Comparison of ENCODE assay signal across 19 cellular contexts in genomic region chr5:154300207-154300606, GRCh38.
DNase-seq lines count a peak whose midpoint lies in the region; ATAC-seq, FAIRE-seq and TF ChIP-seq lines count a peak whose summit lies in the region.
"Had no signal": no experiment of that assay in that cellular context is flagged by ENCODE, and none has a peak within 500 bp of the region (broad histone marks: within the 10 kb centered on the region; RNA-seq: fewer than 3 reads in every experiment).

No MANE protein-coding gene starts in this region.

- H3K9me3 Mint-ChIP-seq in activated CD8-positive, alpha-beta T cell treated with anti-CD3 and anti-CD28 coated beads, Interleukin-2, amount 10 ng/mL, durations not matched to agents 7 days and 5 days (ENCODE audit: insufficient read depth) = no peaks in the 10 kb centered on the region

- POLR2A ChIA-PET in GM10248 (lab: Yijun Ruan, JAX) = interaction anchor here (0.7 kb wide), 1 partner anchor 114 kb away, joined by 8 read pairs; no protein-coding TSS in a partner anchor
- POLR2A ChIA-PET in activated CD8-positive, alpha-beta T cell treated with anti-CD3 and anti-CD28 coated beads, Interleukin-2, amount 10 ng/mL, durations not matched to agents 7 days and 5 days (lab: Charles Lee) = no interaction called here

- no peak overlapping the region for H3K27ac Mint-ChIP-seq in activated CD8-positive, alpha-beta T cell treated with anti-CD3 and anti-CD28 coated beads, Interleukin-2, amount 10 ng/mL, durations not matched to agents 7 days and 5 days
- H3K27ac Mint-ChIP-seq: CD4-positive, alpha-beta memory T cell had no signal

- H3K4me1 Mint-ChIP-seq in activated CD8-positive, alpha-beta T cell treated with anti-CD3 and anti-CD28 coated beads, Interleukin-2, amount 10 ng/mL, durations not matched to agents 7 days and 5 days (ENCODE audit: low read depth) = peaks cover 4% of the 10 kb centered on the region
- H3K4me1 Mint-ChIP-seq: CD4-positive, alpha-beta memory T cell had no signal

- no peak overlapping the region for H3K4me3 Mint-ChIP-seq in activated CD8-positive, alpha-beta T cell treated with anti-CD3 and anti-CD28 coated beads, Interleukin-2, amount 10 ng/mL, durations not matched to agents 7 days and 5 days
- H3K4me3 Mint-ChIP-seq: CD4-positive, alpha-beta memory T cell had no signal

- CTCF ChIA-PET in GM10248 (lab: Yijun Ruan, JAX) = interaction anchor here (1.0 to 1.4 kb wide), 3 partner anchors 8 to 17 kb away, joined by 3 read pairs; no protein-coding TSS in a partner anchor
- CTCF ChIA-PET in activated CD8-positive, alpha-beta T cell treated with anti-CD3 and anti-CD28 coated beads, Interleukin-2, amount 10 ng/mL, durations not matched to agents 7 days and 5 days (lab: Charles Lee) = no interaction called here

- no peak for ATAC-seq in activated CD8-positive, alpha-beta T cell treated with anti-CD3 and anti-CD28 coated beads, Interleukin-2, amount 10 ng/mL, durations not matched to agents 7 days and 5 days
- ATAC-seq: GM12878 had no signal

- H3K36me3 Mint-ChIP-seq in activated CD8-positive, alpha-beta T cell treated with anti-CD3 and anti-CD28 coated beads, Interleukin-2, amount 10 ng/mL, durations not matched to agents 7 days and 5 days (ENCODE audit: low read depth) = peaks cover 37% of the 10 kb centered on the region

- H3K4me3 ChIP-seq in Jurkat, Clone E6-1 (ENCODE audit: low read length) = no peak overlapping the region
- H3K4me3 ChIP-seq: GM12878, GM23248 had no signal

- no peaks in the 10 kb centered on the region for H3K27me3 Mint-ChIP-seq in activated CD8-positive, alpha-beta T cell treated with anti-CD3 and anti-CD28 coated beads, Interleukin-2, amount 10 ng/mL, durations not matched to agents 7 days and 5 days (ENCODE audit: low read depth)
- H3K27me3 Mint-ChIP-seq: CD4-positive, alpha-beta memory T cell had no signal

- DNase-seq in GM19239 (ENCODE audit: insufficient read length, low spot score) = no peak
- DNase-seq in Jurkat, Clone E6-1 (ENCODE audit: low read depth, low spot score) = peak; percentile 79
- peak; percentile 22 for DNase-seq in NCI-H69 (lab: John Stamatoyannopoulos, UW)
- DNase-seq in islet precursor cell = peak; percentile 5
- no peak for DNase-seq in NCI-H345 treated with DMSO at 0.1 percent for 48 hours (lab: John Stamatoyannopoulos, UW; ENCODE audit: unreplicated experiment)
- no peak for DNase-seq in GM10248 (ENCODE audit: extremely low spot score)
- no peak for DNase-seq in activated CD8-positive, alpha-beta T cell treated with anti-CD3 and anti-CD28 coated beads, Interleukin-2, amount 10 ng/mL, durations not matched to agents 7 days and 5 days
- DNase-seq in effector CD4-positive, alpha-beta T cell = no peak
- DNase-seq: C1 segment of cervical spinal cord; CD4-positive, alpha-beta memory T cell; COR-L47; DMS153; DND-41; GM23248; H7; HCEC 1CT had no signal

- FAIRE-seq in GM19239 (lab: Jason Lieb, UNC) = peak; percentile 26
- FAIRE-seq: G401.6, GM12878, H1 had no signal

- TF ChIP-seq CTCF in GM10248 (IDR thresholded peaks at IDR 0.05; ENCODE audit: control extremely low read depth, extremely low read depth, low read depth, missing control alignments) = no peak

Comparison
In these comparisons a context has a peak if more than half of its experiments do, and no peak if none do; other contexts are left out.
1. DNase-seq: peak in Jurkat, Clone E6-1 (single experiment), NCI-H69 (single experiment) and islet precursor cell (single experiment); none in GM19239 (single experiment), NCI-H345 treated with DMSO at 0.1 percent for 48 hours (single experiment), GM10248 (single experiment), activated CD8-positive, alpha-beta T cell treated with anti-CD3 and anti-CD28 coated beads, Interleukin-2, amount 10 ng/mL, durations not matched to agents 7 days and 5 days (single experiment) and effector CD4-positive, alpha-beta T cell (single experiment).